ENCODE assay signal across 15 cellular contexts in the genomic region with DNA sequence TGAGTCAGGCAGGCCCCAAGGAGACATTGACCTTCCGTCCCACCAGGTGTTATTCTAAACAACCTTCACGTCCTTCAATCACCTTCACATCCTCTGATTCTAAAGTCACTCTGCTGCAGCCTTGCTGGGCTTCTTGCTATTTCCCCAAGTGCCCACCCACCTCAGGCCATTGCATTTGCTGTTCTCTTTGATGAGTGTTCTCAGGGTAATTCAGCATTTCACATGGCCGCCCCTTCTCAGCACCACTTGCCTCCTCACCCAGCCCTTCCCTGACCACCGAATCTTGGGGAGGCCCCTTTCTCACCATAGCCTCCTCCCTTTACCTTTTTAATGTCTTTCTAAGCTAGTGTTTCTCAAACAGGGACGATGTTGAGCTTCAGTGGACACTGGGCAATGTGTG. TPM values are rescaled to one million over a fixed set of nuclear protein-coding genes. Genes with fewer than 3 reads are reported as not detected.
DNase-seq lines count a peak whose midpoint lies in the region; ATAC-seq and TF ChIP-seq lines count a peak whose summit lies in the region.
"Had no signal": no experiment of that assay in that cellular context is flagged by ENCODE, and none has a peak within 500 bp of the region (broad histone marks: within the 10 kb centered on the region; RNA-seq: fewer than 3 reads in every experiment).

No MANE protein-coding gene starts in this region.

- H3K27ac ChIP-seq in CD8-positive, alpha-beta T cell (ENCODE audit: low read depth, low read length), result no peak overlapping the region

- H3F3A ChIP-seq in Loucy (ENCODE audit: low read depth), result no peaks in the 10 kb centered on the region

- peaks cover 2% of the 10 kb centered on the region for H3K9me3 Mint-ChIP-seq in CD8-positive, alpha-beta T cell
- H3K9me3 Mint-ChIP-seq in neural crest cell, result peaks cover 1% of the 10 kb centered on the region
- peaks cover 4% of the 10 kb centered on the region for H3K9me3 Mint-ChIP-seq in activated CD4-positive, alpha-beta memory T cell treated with anti-CD3 and anti-CD28 coated beads, Interleukin-2, amount 10 ng/mL, durations not matched to agents 7 days and 5 days

- WGBS in lower leg skin, 2 donors, result 96 to 99% methylated on average over 5 of the region's 5 CpGs

- H3K27me3 Mint-ChIP-seq in CD8-positive, alpha-beta T cell (ENCODE audit: low read depth), result no peaks in the 10 kb centered on the region
- no peaks in the 10 kb centered on the region for H3K27me3 Mint-ChIP-seq in neural crest cell (ENCODE audit: low read depth)
- no peaks in the 10 kb centered on the region for H3K27me3 Mint-ChIP-seq in activated CD4-positive, alpha-beta memory T cell treated with anti-CD3 and anti-CD28 coated beads, Interleukin-2, amount 10 ng/mL, durations not matched to agents 7 days and 5 days
- H3K27me3 Mint-ChIP-seq: B cell; CD4-positive, alpha-beta T cell had no signal

- no peak for TF ChIP-seq POLR2A in lower leg skin (IDR thresholded peaks at IDR 0.05)

- no peak overlapping the region for H2AFZ ChIP-seq in Loucy (ENCODE audit: low read length)

- peaks cover 75% of the 10 kb centered on the region for H3K36me3 Mint-ChIP-seq in CD8-positive, alpha-beta T cell
- H3K36me3 Mint-ChIP-seq in neural crest cell (ENCODE audit: low read depth), result peaks cover 1% of the 10 kb centered on the region
- peaks cover 58% of the 10 kb centered on the region for H3K36me3 Mint-ChIP-seq in activated CD4-positive, alpha-beta memory T cell treated with anti-CD3 and anti-CD28 coated beads, Interleukin-2, amount 10 ng/mL, durations not matched to agents 7 days and 5 days (ENCODE audit: low read depth)

- no peak overlapping the region for H3K4me3 ChIP-seq in CD8-positive, alpha-beta T cell (ENCODE audit: low read depth, low read length)
- H3K4me3 ChIP-seq in Loucy (ENCODE audit: low read length, poor library complexity, severe bottlenecking), result no peak overlapping the region
- H3K4me3 ChIP-seq in lower leg skin (ENCODE audit: low read depth, poor library complexity, severe bottlenecking), result no peak overlapping the region

- peaks cover 17% of the 10 kb centered on the region for H3K4me1 ChIP-seq in CD8-positive, alpha-beta T cell (ENCODE audit: insufficient read depth, low read length)
- H3K4me1 ChIP-seq in Loucy (ENCODE audit: insufficient read depth, low read length, poor library complexity, severe bottlenecking), result peaks cover 20% of the 10 kb centered on the region

- POLR2A ChIA-PET in CD8-positive, alpha-beta T cell (lab: Charles Lee), result no interaction called here
- POLR2A ChIA-PET in activated CD4-positive, alpha-beta memory T cell treated with anti-CD3 and anti-CD28 coated beads, Interleukin-2, amount 10 ng/mL, durations not matched to agents 7 days and 5 days (lab: Charles Lee), result no interaction called here

- TF ChIP-seq CTCF in CD8-positive, alpha-beta T cell (IDR thresholded peaks at IDR 0.05), result no peak
- no peak for TF ChIP-seq CTCF in Loucy (conservative IDR thresholded peaks at IDR 0.05; ENCODE audit: low read length)
- no peak for TF ChIP-seq CTCF in neural crest cell (conservative IDR thresholded peaks at IDR 0.05)
- no peak for TF ChIP-seq CTCF in lower leg skin (IDR thresholded peaks at IDR 0.05)

- peaks cover 46% of the 10 kb centered on the region for H3K4me1 Mint-ChIP-seq in CD8-positive, alpha-beta T cell (ENCODE audit: low read depth)
- peaks cover 18% of the 10 kb centered on the region for H3K4me1 Mint-ChIP-seq in neural crest cell
- peaks cover 23% of the 10 kb centered on the region for H3K4me1 Mint-ChIP-seq in activated CD4-positive, alpha-beta memory T cell treated with anti-CD3 and anti-CD28 coated beads, Interleukin-2, amount 10 ng/mL, durations not matched to agents 7 days and 5 days

- H3K27me3 ChIP-seq in CD8-positive, alpha-beta T cell (ENCODE audit: insufficient read depth, low read length), result no peaks in the 10 kb centered on the region
- no peaks in the 10 kb centered on the region for H3K27me3 ChIP-seq in Loucy (ENCODE audit: insufficient read depth, low read length, poor library complexity, severe bottlenecking)

- H3K9ac ChIP-seq in Loucy (ENCODE audit: low read depth, low read length, poor library complexity, severe bottlenecking), result no peak overlapping the region

- H3K9me3 ChIP-seq in CD8-positive, alpha-beta T cell (ENCODE audit: low read length), result no peaks in the 10 kb centered on the region
- no peaks in the 10 kb centered on the region for H3K9me3 ChIP-seq in Loucy (ENCODE audit: insufficient read depth, low read depth, low read length)

- CTCF ChIA-PET in CD8-positive, alpha-beta T cell (lab: Charles Lee), result interaction anchor here (0.8 kb wide), 1 partner anchor 27 kb away, joined by 4 read pairs; no protein-coding TSS in a partner anchor
- CTCF ChIA-PET in activated CD4-positive, alpha-beta memory T cell treated with anti-CD3 and anti-CD28 coated beads, Interleukin-2, amount 10 ng/mL, durations not matched to agents 7 days and 5 days (lab: Charles Lee), result no interaction called here

- H3K27ac Mint-ChIP-seq in CD8-positive, alpha-beta T cell, result peak overlapping the region; percentile 14
- H3K27ac Mint-ChIP-seq in neural crest cell (ENCODE audit: unreplicated experiment), result no peak overlapping the region
- H3K27ac Mint-ChIP-seq in activated CD4-positive, alpha-beta memory T cell treated with anti-CD3 and anti-CD28 coated beads, Interleukin-2, amount 10 ng/mL, durations not matched to agents 7 days and 5 days, result no peak overlapping the region
- H3K27ac Mint-ChIP-seq: CD4-positive, alpha-beta T cell had no signal

- no peak for DNase-seq in CD8-positive, alpha-beta T cell
- DNase-seq in islet precursor cell (peak; percentile 17), neural crest cell (ENCODE audit: low read depth, low spot score) (no peak), lower leg skin (ENCODE audit: low spot score in 2 of 2) (no peak), DMS153 treated with DMSO at 0.1 percent for 48 hours (lab: John Stamatoyannopoulos, UW; ENCODE audit: unreplicated experiment) (no peak)
- DNase-seq in activated CD4-positive, alpha-beta memory T cell treated with anti-CD3 and anti-CD28 coated beads, Interleukin-2, amount 10 ng/mL, durations not matched to agents 7 days and 5 days, result no peak
- DNase-seq: C1 segment of cervical spinal cord; CD4-positive, alpha-beta T cell; DMS79 treated with DMSO at 0.1 percent for 48 hours; EL; IMR-90 had no signal

- H3K36me3 ChIP-seq in CD8-positive, alpha-beta T cell (ENCODE audit: insufficient read depth, low read length), result peaks cover 32% of the 10 kb centered on the region
- peaks cover 14% of the 10 kb centered on the region; the same call in 1 of the 2 replicates for H3K36me3 ChIP-seq in Loucy (ENCODE audit: insufficient read depth, low read length)

- H3K4me2 ChIP-seq in Loucy (ENCODE audit: low read depth, low read length, poor library complexity, severe bottlenecking), result peak overlapping the region; percentile 24

- no peak overlapping the region for H3K4me3 Mint-ChIP-seq in CD8-positive, alpha-beta T cell
- peak overlapping the region; percentile 72 for H3K4me3 Mint-ChIP-seq in neural crest cell
- H3K4me3 Mint-ChIP-seq in activated CD4-positive, alpha-beta memory T cell treated with anti-CD3 and anti-CD28 coated beads, Interleukin-2, amount 10 ng/mL, durations not matched to agents 7 days and 5 days, result no peak overlapping the region
- H3K4me3 Mint-ChIP-seq: B cell; CD4-positive, alpha-beta T cell had no signal

- no peaks in the 10 kb centered on the region for H3K9me2 ChIP-seq in Loucy (replicated peaks; ENCODE audit: low read depth, low read length)

- intact Hi-C loops in CD8-positive, alpha-beta T cell (cut with DNase I, micrococcal nuclease), result no loop called here
- intact Hi-C loops in lower leg skin (cut with DNase I; ENCODE audit: low total_unique reads), result no loop called here

- ATAC-seq in CD8-positive, alpha-beta T cell, result no peak
- no peak for ATAC-seq in GM21447 (IDR thresholded peaks at IDR 0.05; ENCODE audit: unreplicated experiment)
- ATAC-seq: HCT116 had no signal

- H3K79me2 ChIP-seq in Loucy (ENCODE audit: insufficient read depth, low read length), result peaks cover 40% of the 10 kb centered on the region

- H4K20me1 ChIP-seq in Loucy (ENCODE audit: insufficient read depth, low read length, poor library complexity, severe bottlenecking), result no peaks in the 10 kb centered on the region

RNA-seq across cellular contexts. Expression of gene ZNF805, which starts 4.6 kb away (rescaled TPM):
- total RNA-seq in CD8-positive, alpha-beta T cell, result 10 to 100 TPM; 49.1 to 49.2 TPM
- total RNA-seq in neural crest cell (15.5 and 16.1 TPM in 2 replicates), lower leg skin (10 to 100 TPM; 18.1 to 23.0 (median 20.3) TPM)
- total RNA-seq in activated CD4-positive, alpha-beta memory T cell treated with anti-CD3 and anti-CD28 coated beads, Interleukin-2, amount 10 ng/mL, durations not matched to agents 7 days and 5 days, result 10 to 100 TPM in 1 of 2 experiments, 1 to 10 TPM in 1; 9.8 to 10.0 TPM

RNA-seq across cellular contexts. Expression of gene AURKC, which starts 14.2 kb away (rescaled TPM):
- total RNA-seq in CD8-positive, alpha-beta T cell, result 1 to 10 TPM in 1 of 2 experiments, under 1 TPM in 1; 0.89 to 2.1 TPM
- total RNA-seq in neural crest cell (0.80 and 0.89 TPM in 2 replicates), lower leg skin (1 to 10 TPM in 1 of 4 donors, under 1 TPM in 1, not detected in 2; 0.39 to 2.9 TPM)
- 1 to 10 TPM in 1 of 2 experiments, under 1 TPM in 1; 0.63 to 1.7 TPM for total RNA-seq in activated CD4-positive, alpha-beta memory T cell treated with anti-CD3 and anti-CD28 coated beads, Interleukin-2, amount 10 ng/mL, durations not matched to agents 7 days and 5 days

RNA-seq across cellular contexts. Expression of gene ZNF460, which starts 35.2 kb away (rescaled TPM):
- 10 to 100 TPM; 49.9 to 57.1 TPM for total RNA-seq in CD8-positive, alpha-beta T cell
- total RNA-seq in neural crest cell (58.5 and 59.1 TPM in 2 replicates), lower leg skin (10 to 100 TPM; 57.6 to 71.0 (median 65.5) TPM)
- 10 to 100 TPM; 40.0 to 42.0 TPM for total RNA-seq in activated CD4-positive, alpha-beta memory T cell treated with anti-CD3 and anti-CD28 coated beads, Interleukin-2, amount 10 ng/mL, durations not matched to agents 7 days and 5 days

RNA-seq across cellular contexts. Expression of gene ZNF264, which starts 53.8 kb away (rescaled TPM):
- total RNA-seq in CD8-positive, alpha-beta T cell, result 10 to 100 TPM; 54.7 to 57.0 TPM
- total RNA-seq in neural crest cell, result 34.0 and 35.9 TPM in 2 replicates
- 10 to 100 TPM; 48.5 to 84.9 (median 57.8) TPM for total RNA-seq in lower leg skin
- total RNA-seq in activated CD4-positive, alpha-beta memory T cell treated with anti-CD3 and anti-CD28 coated beads, Interleukin-2, amount 10 ng/mL, durations not matched to agents 7 days and 5 days, result 10 to 100 TPM; 39.4 to 41.3 TPM
